8 cellular contexts compared by ENCODE assay signal in the genomic region with DNA sequence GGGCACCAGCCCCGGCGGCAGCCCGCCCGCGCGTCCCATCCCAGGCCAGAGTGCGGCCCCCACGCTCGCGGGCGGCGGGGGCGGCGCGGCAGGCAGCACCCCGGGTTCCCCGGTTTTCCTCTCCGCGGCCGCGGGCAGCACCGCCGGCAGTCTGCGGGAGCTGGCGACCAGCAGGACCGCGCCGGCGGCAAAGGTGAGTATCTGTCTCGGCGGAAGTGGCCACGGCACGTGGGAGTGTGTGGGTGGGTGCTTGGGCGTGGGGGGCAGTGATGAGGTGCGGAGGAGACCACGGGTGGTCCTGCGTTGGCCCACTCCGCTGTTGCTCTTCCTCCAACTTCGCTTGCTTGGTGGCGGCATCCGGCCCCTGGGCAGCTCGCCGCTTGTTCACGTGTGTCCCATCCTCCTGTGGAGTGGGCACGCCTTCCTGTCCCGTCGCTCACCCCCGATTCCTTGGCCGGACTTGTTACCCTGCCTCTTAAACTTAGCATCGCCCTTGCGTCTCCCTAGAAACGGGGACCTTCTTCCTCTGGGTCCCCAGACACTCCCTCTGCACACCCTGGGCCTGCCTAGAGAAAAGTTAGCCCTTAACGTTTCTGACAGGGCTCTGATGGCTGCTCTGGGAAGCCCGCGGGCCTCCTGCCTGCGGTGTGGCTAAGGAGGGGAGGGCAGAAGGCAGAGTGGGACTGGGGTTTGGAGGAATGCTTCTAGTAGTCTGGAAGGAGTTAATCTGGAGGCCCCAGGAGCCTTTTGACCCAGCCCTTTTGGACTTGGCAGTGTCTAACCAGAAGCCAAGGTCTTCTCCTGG. TPM values are rescaled to one million over a fixed set of nuclear protein-coding genes. Genes with fewer than 3 reads are reported as not detected.
DNase-seq lines count a peak whose midpoint lies in the region; ATAC-seq and TF ChIP-seq lines count a peak whose summit lies in the region.

No MANE protein-coding gene starts in this region.

- no peaks in the 10 kb centered on the region for H3K9me3 ChIP-seq in CD4-positive, CD25-positive, alpha-beta regulatory T cell (ENCODE audit: control insufficient read depth in 2 of 2, low read length in 2 of 2)
- H3K9me3 ChIP-seq in Panc1 (ENCODE audit: control insufficient read depth, insufficient read depth, low read depth, low read length) (no peaks in the 10 kb centered on the region), neuronal stem cell (replicated peaks in 1 of 2; ENCODE audit: control insufficient read depth in 2 of 2, insufficient read depth in 1 of 2, low read depth in 1 of 2, low read length in 2 of 2) (no peaks in the 10 kb centered on the region)

- H3K4me3 ChIP-seq in CD4-positive, CD25-positive, alpha-beta regulatory T cell (ENCODE audit: low read depth, low read length), result no peak overlapping the region
- peak overlapping the region; percentile 36 to 61 for H3K4me3 ChIP-seq in Panc1 (ENCODE audit: low read depth in 2 of 2, low read length in 2 of 2)
- peak overlapping the region; percentile 55 for H3K4me3 ChIP-seq in epithelial cell of proximal tubule (ENCODE audit: low read depth, low read length)
- H3K4me3 ChIP-seq in neuronal stem cell (ENCODE audit: low read length in 2 of 2), result peak overlapping the region; percentile 52 to 85

- H3K27me3 ChIP-seq in CD4-positive, CD25-positive, alpha-beta regulatory T cell (ENCODE audit: control insufficient read depth, insufficient read depth, low read length), result peaks cover 19% of the 10 kb centered on the region
- H3K27me3 ChIP-seq in Panc1 (ENCODE audit: control insufficient read depth, insufficient read depth, low read length), result peaks cover 2% of the 10 kb centered on the region
- peaks cover 26 to 55% (median 45%) of the 10 kb centered on the region in 3 experiments for H3K27me3 ChIP-seq in neuronal stem cell (ENCODE audit: control insufficient read depth in 3 of 3, insufficient read depth in 3 of 3, low read depth in 1 of 3, low read length in 3 of 3)

- H2BK120ac ChIP-seq in neuronal stem cell (ENCODE audit: low read depth, low read length), result no peak overlapping the region

- no peak overlapping the region for H4K91ac ChIP-seq in neuronal stem cell (ENCODE audit: low read depth, low read length, poor library complexity)

- peak overlapping the region; percentile 92 to 95 (median 94) for H3K4me3 Mint-ChIP-seq in CD4-positive, CD25-positive, alpha-beta regulatory T cell

- H3K79me1 ChIP-seq in neuronal stem cell (ENCODE audit: low read depth, low read length), result no peaks in the 10 kb centered on the region

- CTCF ChIA-PET in Panc1 (lab: Charles Lee), result no interaction called here

- peak overlapping the region; percentile 95 for H2AFZ ChIP-seq in neuronal stem cell (ENCODE audit: low read length)

- no TSS peak for BruUV-seq in Panc1 (replicated peaks; lab: Mats Ljungman, UMichigan)

- no peak overlapping the region for H4K8ac ChIP-seq in neuronal stem cell (ENCODE audit: low read depth, low read length)

- H3K36me3 Mint-ChIP-seq in CD4-positive, CD25-positive, alpha-beta regulatory T cell, result no peaks in the 10 kb centered on the region

- peak overlapping the region; percentile 64 to 91 (median 87) for H3K27ac Mint-ChIP-seq in CD4-positive, CD25-positive, alpha-beta regulatory T cell

- peaks cover 0 to 67% (median 12%) of the 10 kb centered on the region in 4 donors for H3K4me1 Mint-ChIP-seq in CD4-positive, CD25-positive, alpha-beta regulatory T cell

- H2BK15ac ChIP-seq in neuronal stem cell (ENCODE audit: low read length), result no peak overlapping the region

- no peak overlapping the region for H2BK12ac ChIP-seq in neuronal stem cell (ENCODE audit: low read length)

- peak in 2 of 3 donors; percentile 24 to 27 for DNase-seq in CD4-positive, CD25-positive, alpha-beta regulatory T cell
- DNase-seq in Panc1 (ENCODE audit: low read depth, low spot score), result no peak
- DNase-seq in epithelial cell of proximal tubule (ENCODE audit: low read depth), result no peak
- DNase-seq in neuronal stem cell (ENCODE audit: low spot score), result no peak
- DNase-seq in erythroblast (lab: John Stamatoyannopoulos, UW), result no peak

- H3K18ac ChIP-seq in neuronal stem cell (ENCODE audit: low read length), result peak overlapping the region; percentile 81

- H3K36me3 ChIP-seq in CD4-positive, CD25-positive, alpha-beta regulatory T cell (ENCODE audit: control insufficient read depth, insufficient read depth, low read length), result no peaks in the 10 kb centered on the region
- H3K36me3 ChIP-seq in Panc1 (ENCODE audit: control insufficient read depth, insufficient read depth, low read length), result no peaks in the 10 kb centered on the region
- H3K36me3 ChIP-seq in neuronal stem cell (replicated peaks in 1 of 2; ENCODE audit: control insufficient read depth in 2 of 2, insufficient read depth in 2 of 2, low read length in 2 of 2), result no peaks in the 10 kb centered on the region

- POLR2A ChIA-PET in Panc1 (lab: Charles Lee), result no interaction called here

- no peak overlapping the region for H3K4ac ChIP-seq in neuronal stem cell (ENCODE audit: low read length)

- no peak overlapping the region for H3K27ac ChIP-seq in CD4-positive, CD25-positive, alpha-beta regulatory T cell (ENCODE audit: insufficient read depth, low read length, poor library complexity, severe bottlenecking)
- H3K27ac ChIP-seq in Panc1 (ENCODE audit: low read length), result peak overlapping the region; percentile 23; the same call in 1 of the 2 replicates
- no peak overlapping the region for H3K27ac ChIP-seq in neuronal stem cell (replicated peaks; ENCODE audit: low read length)

- in situ Hi-C loops in Panc1 (cut with HindIII; ENCODE audit: low pct_unique_long_range_greater_than_20kb, low sequenced_read_pairs), result no loop called here

- ATAC-seq in CD4-positive, CD25-positive, alpha-beta regulatory T cell (ENCODE audit: low read depth in 2 of 2), result peak in 1 of 2 donors; percentile 5
- ATAC-seq in Panc1 (no peak), GM21526 (IDR thresholded peaks at IDR 0.05; ENCODE audit: low FRiP score, unreplicated experiment) (no peak), HG03095 (IDR thresholded peaks at IDR 0.05; ENCODE audit: unreplicated experiment) (no peak), HG03571 (IDR thresholded peaks at IDR 0.05; ENCODE audit: unreplicated experiment) (no peak)

- intact Hi-C loops in Panc1 (cut with micrococcal nuclease; ENCODE audit: unreplicated experiment), result no loop called here

- H3K4me2 ChIP-seq in neuronal stem cell (ENCODE audit: insufficient read depth, low read length, poor library complexity, severe bottlenecking), result peak overlapping the region; percentile 96

- H3K23ac ChIP-seq in neuronal stem cell (ENCODE audit: low read depth, low read length, poor library complexity), result peak overlapping the region; percentile 77

- H3K9ac ChIP-seq in neuronal stem cell (ENCODE audit: low read depth, low read length, poor library complexity), result peak overlapping the region; percentile 12

- no peak for TF ChIP-seq CTCF in Panc1 (IDR thresholded peaks at IDR 0.05)
- no peak for TF ChIP-seq CTCF in epithelial cell of proximal tubule (conservative IDR thresholded peaks at IDR 0.05; ENCODE audit: low read depth, low read length)

- H3K4me1 ChIP-seq in CD4-positive, CD25-positive, alpha-beta regulatory T cell (ENCODE audit: control insufficient read depth, insufficient read depth, low read length, poor library complexity, severe bottlenecking), result peaks cover 38% of the 10 kb centered on the region
- H3K4me1 ChIP-seq in Panc1 (ENCODE audit: control insufficient read depth, insufficient read depth, low read length), result peaks cover 23% of the 10 kb centered on the region
- H3K4me1 ChIP-seq in neuronal stem cell (ENCODE audit: control insufficient read depth in 2 of 2, insufficient read depth in 1 of 2, low read depth in 1 of 2, low read length in 2 of 2), result peaks cover 8 to 10% of the 10 kb centered on the region in 2 donors

- H3K9me3 Mint-ChIP-seq in CD4-positive, CD25-positive, alpha-beta regulatory T cell, result peaks cover 0 to 1% (median 0%) of the 10 kb centered on the region in 7 donors

- H3K27me3 Mint-ChIP-seq in CD4-positive, CD25-positive, alpha-beta regulatory T cell, result peaks cover 46% of the 10 kb centered on the region

- no CpG with 5 or more reads among the region's 56 CpGs for WGBS in neuronal stem cell (ENCODE audit: extremely low coverage in 2 of 2, insufficient read length in 2 of 2, insufficient replicate concordance in 1 of 2), 2 donors

- peak overlapping the region; percentile 50 for H3K14ac ChIP-seq in neuronal stem cell (ENCODE audit: low read length)

- no peak overlapping the region for H2BK5ac ChIP-seq in neuronal stem cell (ENCODE audit: low read length)

- H2AK5ac ChIP-seq in neuronal stem cell (ENCODE audit: low read depth, low read length), result peak overlapping the region; percentile 68

- TF ChIP-seq POLR2A in erythroblast (IDR thresholded peaks at IDR 0.05; ENCODE audit: low read length), result no peak

RNA-seq across cellular contexts. Expression of a gene that starts 1.1 kb away (rescaled TPM):
- total RNA-seq in CD4-positive, CD25-positive, alpha-beta regulatory T cell, result 1.4 TPM
- polyA plus RNA-seq in CD4-positive, CD25-positive, alpha-beta regulatory T cell, result 1 to 10 TPM in 1 of 4 donors, under 1 TPM in 3; 0.16 to 1.6 (median 0.68) TPM
- 4.9 TPM for total RNA-seq in Panc1 (2021; ENCODE audit: unreplicated experiment)
- 5.4 TPM for polyA plus RNA-seq in Panc1 (2012; ENCODE audit: insufficient read length)
- 1.7 and 8.3 TPM in 2 replicates for total RNA-seq in epithelial cell of proximal tubule
- polyA plus RNA-seq in neuronal stem cell (2013, experiment 1 of 2), result 0.07 TPM
- 0.08 TPM for polyA plus RNA-seq in neuronal stem cell (2013, experiment 2 of 2)

Comparison
In these comparisons a context has a peak if more than half of its experiments do, and no peak if none do; other contexts are left out.
1. DNase-seq: peak in CD4-positive, CD25-positive, alpha-beta regulatory T cell (2 of 3); none in Panc1 (single experiment), epithelial cell of proximal tubule (single experiment), neuronal stem cell (single experiment) and erythroblast (0 of 2).